ENCODE assay signal across 17 cellular contexts in genomic region chr18:63182247-63182771, GRCh38.
DNase-seq lines count a peak whose midpoint lies in the region; ATAC-seq and TF ChIP-seq lines count a peak whose summit lies in the region.
"Had no signal": no experiment of that assay in that cellular context is flagged by ENCODE, and none has a peak within 500 bp of the region (broad histone marks: within the 10 kb centered on the region; RNA-seq: fewer than 3 reads in every experiment).

No MANE protein-coding gene starts in this region.

- no peak overlapping the region for H2AFZ ChIP-seq in Karpas-422 (ENCODE audit: low read length)

- no peaks in the 10 kb centered on the region for H3K36me3 ChIP-seq in right atrium auricular region
- no peaks in the 10 kb centered on the region for H3K36me3 ChIP-seq in Karpas-422 (ENCODE audit: insufficient read depth, low read length)
- H3K36me3 ChIP-seq in tibial nerve, result no peaks in the 10 kb centered on the region
- H3K36me3 ChIP-seq in prostate gland, result no peaks in the 10 kb centered on the region

- no peak overlapping the region for H3K4me3 ChIP-seq in right atrium auricular region
- H3K4me3 ChIP-seq in Karpas-422 (ENCODE audit: low read length), result peak overlapping the region; percentile 26; the same call in 1 of the 2 replicates
- no peak overlapping the region for H3K4me3 ChIP-seq in tibial nerve
- H3K4me3 ChIP-seq in prostate gland, result no peak overlapping the region

- H3K9me2 ChIP-seq in Karpas-422 (replicated peaks; ENCODE audit: insufficient read depth, low read length), result no peaks in the 10 kb centered on the region

- H3K79me2 ChIP-seq in Karpas-422 (ENCODE audit: low read length), result peaks cover 98% of the 10 kb centered on the region

- no peak for TF ChIP-seq CTCF in right atrium auricular region (IDR thresholded peaks at IDR 0.05)
- TF ChIP-seq CTCF in tibial nerve (IDR thresholded peaks at IDR 0.05), result no peak
- TF ChIP-seq CTCF in chondrocyte (IDR thresholded peaks at IDR 0.05), result no peak
- no peak for TF ChIP-seq CTCF in prostate gland (IDR thresholded peaks at IDR 0.05)

- H3K9ac ChIP-seq in Karpas-422 (ENCODE audit: low read length), result peak overlapping the region; percentile 3; the same call in 1 of the 2 replicates

- no peaks in the 10 kb centered on the region for H3K36me3 Mint-ChIP-seq in central memory CD8-positive, alpha-beta T cell (ENCODE audit: insufficient read depth)
- no peaks in the 10 kb centered on the region for H3K36me3 Mint-ChIP-seq in chondrocyte (ENCODE audit: low read depth)

- H3K4me1 ChIP-seq in right atrium auricular region, result peaks cover 0 to 35% of the 10 kb centered on the region in 2 donors
- H3K4me1 ChIP-seq in Karpas-422 (ENCODE audit: low read length), result peaks cover 100% of the 10 kb centered on the region
- peaks cover 0 to 70% (median 52%) of the 10 kb centered on the region in 4 donors for H3K4me1 ChIP-seq in tibial nerve
- H3K4me1 ChIP-seq in prostate gland (replicated peaks), result peaks cover 9% of the 10 kb centered on the region

- H3K27ac ChIP-seq in right atrium auricular region, result no peak overlapping the region
- H3K27ac ChIP-seq in Karpas-422 (ENCODE audit: low read length), result peak overlapping the region; percentile 70
- H3K27ac ChIP-seq in tibial nerve, result peak overlapping the region in 3 of 4 donors; percentile 2 to 45 (median 35)
- H3K27ac ChIP-seq in prostate gland, result no peak overlapping the region

- no peak for TF ChIP-seq EP300 in tibial nerve (IDR thresholded peaks at IDR 0.05)

- TF ChIP-seq POLR2A in tibial nerve (IDR thresholded peaks at IDR 0.05), result no peak
- no peak for TF ChIP-seq POLR2A in prostate gland (IDR thresholded peaks at IDR 0.05)

- H3K27me3 Mint-ChIP-seq in central memory CD8-positive, alpha-beta T cell, result no peaks in the 10 kb centered on the region
- no peaks in the 10 kb centered on the region for H3K27me3 Mint-ChIP-seq in chondrocyte (ENCODE audit: low read depth)

- H3K9me3 Mint-ChIP-seq in central memory CD8-positive, alpha-beta T cell, result no peaks in the 10 kb centered on the region
- H3K9me3 Mint-ChIP-seq in chondrocyte (ENCODE audit: low read depth), result no peaks in the 10 kb centered on the region
- H3K9me3 Mint-ChIP-seq: immature natural killer cell had no signal

- 71 to 80% methylated on average over 5 of the region's 5 CpGs for whole genome bisulfite sequencing in tibial nerve, 2 donors
- WGBS in prostate gland, result 51% methylated on average over 5 of the region's 5 CpGs

- H3K4me1 Mint-ChIP-seq in central memory CD8-positive, alpha-beta T cell, result peaks cover 36% of the 10 kb centered on the region
- H3K4me1 Mint-ChIP-seq in chondrocyte (ENCODE audit: low read depth), result peaks cover 40% of the 10 kb centered on the region

- peaks cover 61% of the 10 kb centered on the region for H4K20me1 ChIP-seq in Karpas-422 (ENCODE audit: insufficient read depth, low read depth, low read length)

- H3K27me3 ChIP-seq in right atrium auricular region (no peaks in the 10 kb centered on the region), Karpas-422 (ENCODE audit: low read length) (no peaks in the 10 kb centered on the region), tibial nerve (no peaks in the 10 kb centered on the region), prostate gland (replicated peaks; ENCODE audit: insufficient read depth) (no peaks in the 10 kb centered on the region)

- no peaks in the 10 kb centered on the region for H3K9me3 ChIP-seq in right atrium auricular region
- no peaks in the 10 kb centered on the region for H3K9me3 ChIP-seq in Karpas-422 (ENCODE audit: low read length)
- no peaks in the 10 kb centered on the region for H3K9me3 ChIP-seq in tibial nerve
- no peaks in the 10 kb centered on the region for H3K9me3 ChIP-seq in prostate gland

- H3K4me3 Mint-ChIP-seq in central memory CD8-positive, alpha-beta T cell, result no peak overlapping the region
- H3K4me3 Mint-ChIP-seq in chondrocyte (ENCODE audit: unreplicated experiment), result no peak overlapping the region

- peak; percentile 28 for ATAC-seq in Right ventricle myocardium superior (ENCODE audit: poor library complexity)
- ATAC-seq in central memory CD8-positive, alpha-beta T cell (replicated peaks; ENCODE audit: extremely low read depth, poor library complexity, severe bottlenecking), result no peak

- DNase-seq in Right ventricle myocardium superior, result peak; percentile 56
- DNase-seq in right atrium auricular region (ENCODE audit: low spot score), result no peak
- DNase-seq in Karpas-422, result peak; percentile 53
- no peak for DNase-seq in central memory CD8-positive, alpha-beta T cell (ENCODE audit: low spot score in 2 of 2)
- no peak for DNase-seq in tibial nerve (ENCODE audit: low spot score in 2 of 2)
- DNase-seq in chondrocyte (ENCODE audit: low spot score), result no peak
- DNase-seq in prostate gland (ENCODE audit: low spot score), result no peak
- DNase-seq in COLO668 (lab: John Stamatoyannopoulos, UW; ENCODE audit: unreplicated experiment), result no peak
- DNase-seq: activated CD8-positive, alpha-beta memory T cell treated with anti-CD3 and anti-CD28 coated beads, Interleukin-2, amount 50 U/mL, for 48 hours; aorta; HCEC 1CT; immature natural killer cell; midbrain; NCI-H2227 treated with DMSO at 0.1 percent for 48 hours; RPMI8226; stimulated activated CD4-positive, alpha-beta T cell treated with anti-CD3 and anti-CD28 coated beads, Interleukin-2, amount 100 ng/mL, for 48 hours; stimulated activated naive CD4-positive, alpha-beta T cell treated with Interleukin-2 at 50 U/mL for 16 hours had no signal

- intact Hi-C loops in Right ventricle myocardium superior (cut with DNase I), result no loop called here
- intact Hi-C loops in prostate gland (cut with DNase I), result no loop called here

- peak overlapping the region; percentile 6 for H3K27ac Mint-ChIP-seq in central memory CD8-positive, alpha-beta T cell (ENCODE audit: low read depth)
- H3K27ac Mint-ChIP-seq in chondrocyte (ENCODE audit: unreplicated experiment), result no peak overlapping the region

- peak overlapping the region; percentile 54 for H3K4me2 ChIP-seq in Karpas-422 (ENCODE audit: low read depth, low read length, poor library complexity, severe bottlenecking)

Comparison
In these comparisons a context has a peak if more than half of its experiments do, and no peak if none do; other contexts are left out.
1. DNase-seq: peak in Right ventricle myocardium superior (single experiment) and Karpas-422 (single experiment); none in right atrium auricular region (single experiment), central memory CD8-positive, alpha-beta T cell (0 of 2), tibial nerve (0 of 2), chondrocyte (single experiment), prostate gland (single experiment) and COLO668 (single experiment).
2. H3K27ac ChIP-seq: peak in Karpas-422 (single experiment) and tibial nerve (3 of 4); none in right atrium auricular region (0 of 2) and prostate gland (0 of 2).